Comparison of ENCODE assay signal across 30 cellular contexts in the genomic region with DNA sequence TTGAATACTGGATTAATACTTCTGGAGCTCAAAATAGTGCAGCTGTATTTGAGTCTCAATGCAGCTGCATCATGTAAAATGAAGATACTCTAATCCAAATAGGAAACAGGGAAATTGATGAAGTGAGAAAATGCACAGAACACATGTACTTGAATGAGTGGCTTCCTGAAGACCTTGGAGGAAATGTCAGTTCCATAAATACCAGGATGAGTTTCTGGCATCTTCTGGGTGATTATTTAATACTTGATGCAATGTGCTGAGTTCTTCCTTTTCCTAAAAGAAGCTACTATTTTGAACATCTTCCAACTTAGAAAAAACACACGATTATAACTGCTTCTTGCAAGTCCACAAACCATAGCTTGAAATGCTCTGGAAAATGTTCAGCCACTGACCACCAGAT.
"Had no signal": no experiment of that assay in that cellular context is flagged by ENCODE, and none has a peak within 500 bp of the region (broad histone marks: within the 10 kb centered on the region; RNA-seq: fewer than 3 reads in every experiment).

No MANE protein-coding gene starts in this region.

- H3K4me1 ChIP-seq: adrenal gland, ascending aorta had no signal

- DNase-seq: activated B cell treated with CpG ODN at 0.5 μM for 24 hours; activated CD4-positive, alpha-beta memory T cell treated with anti-CD3 and anti-CD28 coated beads for 36 hours; activated CD4-positive, alpha-beta T cell treated with anti-CD3 and anti-CD28 coated beads for 4 hours; activated CD4-positive, alpha-beta T cell treated with anti-CD3 and anti-CD28 coated beads, Interleukin-2, amount 10 ng/mL, durations not matched to agents 24 days and 14 days; activated CD4-positive, alpha-beta T cell treated with anti-CD3 and anti-CD28 coated beads, Interleukin-2, amount 50 U/mL, for 1 hour; activated CD4-positive, alpha-beta T cell treated with anti-CD3 and anti-CD28 coated beads, Interleukin-2, amount 50 U/mL, for 4 hours; activated CD4-positive, CD25-positive, alpha-beta regulatory T cell treated with anti-CD3 and anti-CD28 coated beads, Interleukin-2, amount 50 U/mL, for 72 hours; activated CD8-positive, alpha-beta memory T cell treated with anti-CD3 and anti-CD28 coated beads, Interleukin-2, amount 50 U/mL, for 4 hours; activated CD8-positive, alpha-beta T cell treated with anti-CD3 and anti-CD28 coated beads for 36 hours; activated effector memory CD4-positive, alpha-beta T cell treated with anti-CD3 and anti-CD28 coated beads, Interleukin-2, amount 50 U/mL, for 16 hours; activated gamma-delta T cell treated with Interleukin-2 at 50 U/mL for 16 hours; activated naive CD4-positive, alpha-beta T cell; activated naive CD4-positive, alpha-beta T cell treated with anti-CD3 and anti-CD28 coated beads for 36 hours; activated naive CD4-positive, alpha-beta T cell treated with anti-CD3 and anti-CD28 coated beads, Interleukin-2, amount 50 U/mL, for 16 hours; activated naive CD8-positive, alpha-beta T cell treated with anti-CD3 and anti-CD28 coated beads for 36 hours; activated T-cell treated with anti-CD3 and anti-CD28 coated beads for 4 hours; activated T-cell treated with anti-CD3 and anti-CD28 coated beads, Interleukin-2, amount 50 U/mL, for 1 hour; activated T-cell treated with anti-CD3 and anti-CD28 coated beads, Interleukin-2, amount 50 U/mL, for 4 hours; activated T-cell treated with anti-CD3 and anti-CD28 coated beads, Interleukin-2, amount 50 U/mL, for 72 hours; adrenal gland; amygdala; anterior cingulate cortex; caudate nucleus; cerebellar nuclear complex; T-helper 1 cell; T-helper 2 cell; T-helper 9 cell had no signal

- H3K27me3 ChIP-seq: adrenal gland, ascending aorta, cardiac muscle cell had no signal

- H3K9me3 ChIP-seq: adrenal gland, ascending aorta had no signal

- H3K4me3 ChIP-seq: adrenal gland, ascending aorta, cardiac muscle cell had no signal

- H3K36me3 ChIP-seq: adrenal gland, ascending aorta, cardiac muscle cell had no signal

- H3K27ac ChIP-seq: adrenal gland, ascending aorta, cardiac muscle cell, VCaP had no signal
